14 cellular contexts compared by ENCODE assay signal in the genomic region with DNA sequence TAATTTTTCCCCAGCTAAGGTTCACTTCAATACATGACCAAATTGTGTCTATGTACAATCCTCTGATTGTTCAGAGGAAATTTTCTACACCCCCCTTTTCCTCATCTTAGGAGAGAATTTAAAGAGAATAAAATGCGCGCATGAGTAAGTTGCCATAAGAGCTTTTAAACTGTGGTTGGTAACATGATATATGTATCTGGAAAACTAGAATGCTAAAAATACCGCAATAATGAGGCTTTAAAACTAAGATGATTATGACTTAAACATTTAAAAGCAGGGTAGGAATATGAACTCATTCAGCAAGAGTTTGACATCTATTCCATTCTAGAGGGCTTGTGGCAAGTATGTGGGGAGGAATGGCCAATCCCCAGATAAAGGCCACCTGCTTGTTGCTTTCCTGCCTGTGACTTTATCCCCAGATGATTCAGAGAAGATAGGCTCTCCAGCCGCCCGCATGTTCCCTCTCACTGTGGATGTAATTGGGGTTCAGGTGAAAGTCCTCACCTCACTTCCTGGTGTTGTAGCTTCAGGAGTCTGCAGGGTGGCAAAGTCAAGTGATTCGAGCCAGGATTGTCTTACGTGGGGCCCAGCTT. TPM values are rescaled to one million over a fixed set of nuclear protein-coding genes. Genes with fewer than 3 reads are reported as not detected.
DNase-seq lines count a peak whose midpoint lies in the region; ATAC-seq and TF ChIP-seq lines count a peak whose summit lies in the region.
"Had no signal": no experiment of that assay in that cellular context is flagged by ENCODE, and none has a peak within 500 bp of the region (broad histone marks: within the 10 kb centered on the region; RNA-seq: fewer than 3 reads in every experiment).

No MANE protein-coding gene starts in this region.

- H3K27ac ChIP-seq in 22Rv1 = no peak overlapping the region
- H3K27ac ChIP-seq in HUES48 (ENCODE audit: low read depth, low read length) = peak overlapping the region; percentile 39
- H3K27ac ChIP-seq in mesenchymal stem cell (ENCODE audit: low read length, poor library complexity, severe bottlenecking) = no peak overlapping the region
- no peak overlapping the region for H3K27ac ChIP-seq in neural progenitor cell
- H3K27ac ChIP-seq in left lung = peak overlapping the region in 1 of 2 donors; percentile 47
- H3K27ac ChIP-seq: heart left ventricle, neutrophil had no signal

- H4K8ac ChIP-seq in mesenchymal stem cell (ENCODE audit: low read length) = no peak overlapping the region

- H4K20me1 ChIP-seq in neural progenitor cell (ENCODE audit: low read depth) = no peaks in the 10 kb centered on the region

- H3K36me3 ChIP-seq in HUES48 (ENCODE audit: control insufficient read depth, insufficient read depth, low read length) (no peaks in the 10 kb centered on the region), mesenchymal stem cell (ENCODE audit: control insufficient read depth in 1 of 2, insufficient read depth in 2 of 2, low read depth in 1 of 2, low read length in 2 of 2) (no peaks in the 10 kb centered on the region), neural progenitor cell (no peaks in the 10 kb centered on the region), left lung (no peaks in the 10 kb centered on the region)
- H3K36me3 ChIP-seq: heart left ventricle, neutrophil had no signal

- peak overlapping the region in 1 of 2 experiments; percentile 57 for H3K4ac ChIP-seq in mesenchymal stem cell (ENCODE audit: low read depth in 1 of 2, low read length in 2 of 2)

- peak overlapping the region; percentile 79; the same call in 1 of the 2 replicates for H3K27ac Mint-ChIP-seq in WTC11
- no peak overlapping the region for H3K27ac Mint-ChIP-seq in neural progenitor cell
- H3K27ac Mint-ChIP-seq: activated naive CD4-positive, alpha-beta T cell treated with anti-CD3 and anti-CD28 coated beads, Interleukin-2, amount 50 U/mL, for 24 hours; CD8-positive, alpha-beta memory T cell had no signal

- peak overlapping the region; percentile 44 for H2AK5ac ChIP-seq in mesenchymal stem cell (ENCODE audit: low read length, severe bottlenecking)

- H3K27me3 ChIP-seq in HUES48 (ENCODE audit: control insufficient read depth, insufficient read depth, low read length) = no peaks in the 10 kb centered on the region
- no peaks in the 10 kb centered on the region for H3K27me3 ChIP-seq in mesenchymal stem cell (ENCODE audit: control insufficient read depth in 1 of 2, insufficient read depth in 1 of 2, low read length in 2 of 2)
- H3K27me3 ChIP-seq in neural progenitor cell = no peaks in the 10 kb centered on the region
- H3K27me3 ChIP-seq in left lung = no peaks in the 10 kb centered on the region
- H3K27me3 ChIP-seq: heart left ventricle, neutrophil had no signal

- TF ChIP-seq CTCF in 22Rv1 (IDR thresholded peaks at IDR 0.05) (peak; percentile 54), WTC11 (IDR thresholded peaks at IDR 0.05) (no peak), neural progenitor cell (IDR thresholded peaks at IDR 0.05) (no peak), left lung (IDR thresholded peaks at IDR 0.05) (no peak)

- peaks cover 8% of the 10 kb centered on the region for H3F3A ChIP-seq in neural progenitor cell (ENCODE audit: low read depth)

- DNase-seq in WTC11 (ENCODE audit: low spot score) (no peak), mesenchymal stem cell (peak; percentile 24), neural progenitor cell (ENCODE audit: low spot score) (no peak), left lung (no peak), NCI-H69 (lab: John Stamatoyannopoulos, UW) (no peak), hepatic stellate cell (ENCODE audit: low spot score) (no peak)
- DNase-seq: activated CD8-positive, alpha-beta memory T cell treated with anti-CD3 and anti-CD28 coated beads, Interleukin-2, amount 50 U/mL, for 48 hours; CD8-positive, alpha-beta memory T cell had no signal

- no peak overlapping the region for H2AFZ ChIP-seq in mesenchymal stem cell (ENCODE audit: low read depth, low read length)
- H2AFZ ChIP-seq in neural progenitor cell (replicated peaks) = no peak overlapping the region

- ATAC-seq in WTC11 (no peak; the same call in 1 of the 2 replicates), left lung (no peak)

- H3K4me3 Mint-ChIP-seq in WTC11 (no peak overlapping the region), neural progenitor cell (no peak overlapping the region)
- H3K4me3 Mint-ChIP-seq: activated naive CD4-positive, alpha-beta T cell treated with anti-CD3 and anti-CD28 coated beads, Interleukin-2, amount 50 U/mL, for 24 hours; central memory CD8-positive, alpha-beta T cell had no signal

- no peak overlapping the region for H3K23ac ChIP-seq in mesenchymal stem cell (ENCODE audit: low read length in 2 of 2)

- intact Hi-C loops in left lung (cut with DNase I) = loop anchor here in 1 of 2 donors (5.0 kb wide), 1 partner anchor 404 kb away; no protein-coding TSS in a partner anchor

- no peak overlapping the region for H2BK15ac ChIP-seq in mesenchymal stem cell (ENCODE audit: low read depth, poor library complexity, severe bottlenecking)

- H3K4me1 Mint-ChIP-seq in WTC11 (peaks cover 14% of the 10 kb centered on the region), neural progenitor cell (peaks cover 16% of the 10 kb centered on the region)
- H3K4me1 Mint-ChIP-seq: activated naive CD4-positive, alpha-beta T cell treated with anti-CD3 and anti-CD28 coated beads, Interleukin-2, amount 50 U/mL, for 24 hours; CD8-positive, alpha-beta memory T cell; central memory CD8-positive, alpha-beta T cell had no signal

- H4K91ac ChIP-seq in mesenchymal stem cell (ENCODE audit: low read length) = no peak overlapping the region

- H3K79me2 ChIP-seq in neural progenitor cell (ENCODE audit: low read depth) = no peaks in the 10 kb centered on the region

- H3K27me3 Mint-ChIP-seq in WTC11 (ENCODE audit: low read depth) (no peaks in the 10 kb centered on the region), neural progenitor cell (ENCODE audit: insufficient read depth, low read depth) (peaks cover 10% of the 10 kb centered on the region)
- H3K27me3 Mint-ChIP-seq: central memory CD8-positive, alpha-beta T cell had no signal

- H3K4me3 ChIP-seq in HUES48 (ENCODE audit: low read depth, low read length) (no peak overlapping the region), mesenchymal stem cell (ENCODE audit: insufficient read depth in 1 of 2, low read depth in 1 of 2, low read length in 2 of 2) (no peak overlapping the region), neural progenitor cell (no peak overlapping the region), left lung (no peak overlapping the region)
- H3K4me3 ChIP-seq: heart left ventricle had no signal

- POLR2A ChIA-PET in WTC11 (lab: Charles Lee) = interaction anchor here (1.1 kb wide), 1 partner anchor 254 kb away, joined by 3 read pairs; a partner anchor contains a TSS

- H2BK5ac ChIP-seq in mesenchymal stem cell (ENCODE audit: low read depth, low read length, poor library complexity, severe bottlenecking) = no peak overlapping the region

- WGBS in mesenchymal stem cell = 71% methylated on average over 7 of the region's 7 CpGs

- H3K9ac ChIP-seq in HUES48 (ENCODE audit: low read depth, low read length) = no peak overlapping the region
- peak overlapping the region; percentile 39 for H3K9ac ChIP-seq in mesenchymal stem cell (ENCODE audit: low read length)
- no peak overlapping the region for H3K9ac ChIP-seq in neural progenitor cell

- H3K14ac ChIP-seq in mesenchymal stem cell (ENCODE audit: low read length in 2 of 2) = peak overlapping the region in 1 of 2 experiments; percentile 32

- CTCF ChIA-PET in WTC11 (lab: Charles Lee) = interaction anchor here (0.5 to 3.7 kb wide), 34 partner anchors 12 to 574 kb away, joined by 3 to 44 read pairs (median 6); a partner anchor contains a TSS

- H2BK120ac ChIP-seq in mesenchymal stem cell (ENCODE audit: low read depth, low read length) = no peak overlapping the region

- H3K79me1 ChIP-seq in mesenchymal stem cell (replicated peaks; ENCODE audit: low read length, poor library complexity, severe bottlenecking) = no peaks in the 10 kb centered on the region

- peaks cover 10% of the 10 kb centered on the region for H3K9me3 Mint-ChIP-seq in WTC11
- H3K9me3 Mint-ChIP-seq in neural progenitor cell = peaks cover 2% of the 10 kb centered on the region
- H3K9me3 Mint-ChIP-seq: activated naive CD4-positive, alpha-beta T cell treated with anti-CD3 and anti-CD28 coated beads, Interleukin-2, amount 50 U/mL, for 24 hours had no signal

- H3K4me2 ChIP-seq in mesenchymal stem cell (ENCODE audit: low read length, poor library complexity, severe bottlenecking) (no peak overlapping the region), neural progenitor cell (no peak overlapping the region)

- H2BK12ac ChIP-seq in mesenchymal stem cell (ENCODE audit: low read length in 2 of 2) = peak overlapping the region; percentile 59 to 97

- no peak overlapping the region for H3K18ac ChIP-seq in mesenchymal stem cell (ENCODE audit: low read depth in 1 of 2, low read length in 2 of 2)

- H3K9me3 ChIP-seq in HUES48 (ENCODE audit: control insufficient read depth, insufficient read depth, low read length) (no peaks in the 10 kb centered on the region), mesenchymal stem cell (ENCODE audit: control insufficient read depth, low read length) (no peaks in the 10 kb centered on the region), neural progenitor cell (ENCODE audit: low read depth) (no peaks in the 10 kb centered on the region), left lung (no peaks in the 10 kb centered on the region)
- H3K9me3 ChIP-seq: heart left ventricle, neutrophil had no signal

- no peaks in the 10 kb centered on the region for H3K36me3 Mint-ChIP-seq in WTC11
- H3K36me3 Mint-ChIP-seq in neural progenitor cell = peaks cover 2% of the 10 kb centered on the region
- H3K36me3 Mint-ChIP-seq: activated naive CD4-positive, alpha-beta T cell treated with anti-CD3 and anti-CD28 coated beads, Interleukin-2, amount 50 U/mL, for 24 hours; CD8-positive, alpha-beta memory T cell had no signal

- peaks cover 18% of the 10 kb centered on the region for H3K4me1 ChIP-seq in HUES48 (ENCODE audit: control insufficient read depth, insufficient read depth, low read length)
- peaks cover 7% of the 10 kb centered on the region for H3K4me1 ChIP-seq in mesenchymal stem cell (ENCODE audit: control insufficient read depth, insufficient read depth, low read depth, low read length)
- no peaks in the 10 kb centered on the region for H3K4me1 ChIP-seq in neural progenitor cell
- peaks cover 7 to 17% of the 10 kb centered on the region in 2 donors for H3K4me1 ChIP-seq in left lung

RNA-seq across cellular contexts. Expression of a gene that starts 26.5 kb away (rescaled TPM):
- total RNA-seq in WTC11 (2021) (108 to 123 TPM (median 119 TPM) in 3 replicates), neural progenitor cell (ENCODE audit: low replicate concordance) (158 and 215 TPM in 2 replicates), left lung (10 to 100 TPM; 22.9 to 45.9 TPM)
- polyA plus RNA-seq in mesenchymal stem cell (2013, experiment 1 of 2) = 308 TPM
- polyA plus RNA-seq in mesenchymal stem cell (2013, experiment 2 of 2) = 322 TPM
- polyA plus RNA-seq: CD8-positive, alpha-beta memory T cell had no signal
